1 cellular context compared by ENCODE assay signal in the genomic region with DNA sequence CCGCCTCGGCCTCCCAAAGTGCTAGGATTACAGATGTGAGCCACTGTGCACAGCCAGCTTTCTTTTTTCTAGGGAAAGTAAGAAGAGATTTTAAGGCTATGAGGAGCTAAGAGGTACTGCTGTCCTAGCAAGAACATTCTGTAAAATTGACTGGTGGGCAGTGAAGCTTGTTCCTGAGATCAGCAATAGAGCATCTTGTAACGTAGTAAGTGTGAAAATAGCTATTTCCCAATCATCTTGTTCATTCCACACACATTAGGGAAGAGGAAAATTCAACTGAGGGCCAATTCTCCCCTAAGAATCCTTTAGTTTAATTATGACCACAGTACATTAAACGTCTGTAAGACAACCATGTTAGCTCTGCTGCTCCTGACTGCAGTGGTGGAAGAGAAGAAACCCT.
A peak's percentile ranks its signal among the peaks of the same experiment; 100 is the strongest.
TF ChIP-seq lines count a peak whose summit lies in the region.

No MANE protein-coding gene starts in this region.

TF ChIP-seq in IMR-90, 13 proteins besides CTCF, POLR2A, EP300 and RAD21:
- TF ChIP-seq CEBPB (IDR thresholded peaks at IDR 0.05; ENCODE audit: low read depth, low read length) (peak; percentile 3; the same call in 1 of the 2 replicates), RFX5 (IDR thresholded peaks at IDR 0.05; ENCODE audit: low read depth, low read length) (no peak), MXI1 (IDR thresholded peaks at IDR 0.05; ENCODE audit: borderline replicate concordance, low read depth, low read length) (no peak)
TF ChIP-seq in IMR-90: peak in this region for 1.
